1 cellular context compared by ENCODE assay signal in genomic region chr7:106312099-106312871, GRCh38.
TF ChIP-seq lines count a peak whose summit lies in the region.

No MANE protein-coding gene starts in this region.

TF ChIP-seq in SK-N-SH, 30 proteins besides CTCF, POLR2A, EP300 and RAD21 (continued from another document):
- no peak for TF ChIP-seq USF1 (IDR thresholded peaks at IDR 0.05; ENCODE audit: borderline replicate concordance, low read depth)
- TF ChIP-seq USF2 (IDR thresholded peaks at IDR 0.05; ENCODE audit: borderline replicate concordance, low read depth, low read length): no peak
- no peak for TF ChIP-seq FOXJ3 (CRISPR knock-in tag; IDR thresholded peaks at IDR 0.05)
